Comparison of ENCODE assay signal across 10 cellular contexts in the genomic region with DNA sequence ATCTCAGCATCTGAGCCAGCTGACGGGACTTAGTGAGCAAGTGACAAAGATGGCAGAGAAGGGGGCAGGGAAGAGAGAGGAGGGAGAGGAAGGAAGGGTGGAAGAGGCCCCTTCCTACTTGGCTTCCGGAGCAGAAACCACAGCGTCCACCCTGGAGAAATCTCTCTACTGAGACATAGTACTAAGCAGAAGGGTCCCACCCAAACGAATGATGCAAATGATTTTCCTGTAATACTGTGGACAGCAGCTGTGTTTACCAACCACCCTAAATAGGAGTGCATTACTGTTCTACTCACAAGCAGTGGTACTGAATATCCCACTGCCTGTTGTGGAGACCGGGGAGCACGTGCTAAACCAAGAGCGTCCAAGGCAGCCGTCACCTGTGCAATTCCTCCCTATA. TPM values are rescaled to one million over a fixed set of nuclear protein-coding genes. Genes with fewer than 3 reads are reported as not detected.
DNase-seq lines count a peak whose midpoint lies in the region; ATAC-seq and TF ChIP-seq lines count a peak whose summit lies in the region.
"Had no signal": no experiment of that assay in that cellular context is flagged by ENCODE, and none has a peak within 500 bp of the region (broad histone marks: within the 10 kb centered on the region; RNA-seq: fewer than 3 reads in every experiment).

No MANE protein-coding gene starts in this region.

- H3K27me3 Mint-ChIP-seq in activated naive CD8-positive, alpha-beta T cell treated with anti-CD3 and anti-CD28 coated beads for 36 hours: no peaks in the 10 kb centered on the region

- H3K27ac ChIP-seq in A673 (ENCODE audit: low read depth, low read length, poor library complexity, severe bottlenecking): no peak overlapping the region
- no peak overlapping the region for H3K27ac ChIP-seq in aorta (ENCODE audit: low read depth in 1 of 2, low read length in 2 of 2)

- no peaks in the 10 kb centered on the region for H3K9me3 ChIP-seq in A673 (ENCODE audit: low read depth, low read length, poor library complexity, severe bottlenecking)
- no peaks in the 10 kb centered on the region for H3K9me3 ChIP-seq in aorta (ENCODE audit: control insufficient read depth, low read length)

- CTCF ChIA-PET in A673 (lab: Charles Lee): no interaction called here

- POLR2A ChIA-PET in A673 (lab: Charles Lee; ENCODE audit: low non-redundant PET): no interaction called here

- no TSS peak for BruUV-seq in A673 (replicated peaks; lab: Mats Ljungman, UMichigan)

- H3K36me3 ChIP-seq in A673 (ENCODE audit: insufficient read depth, low read length, poor library complexity, severe bottlenecking) (no peaks in the 10 kb centered on the region), aorta (ENCODE audit: control insufficient read depth in 1 of 2, insufficient read depth in 2 of 2, low read length in 1 of 2) (no peaks in the 10 kb centered on the region)

- no peaks in the 10 kb centered on the region for H3K27me3 ChIP-seq in A673 (replicated peaks; ENCODE audit: insufficient read depth, low read depth, low read length, poor library complexity)
- no peaks in the 10 kb centered on the region for H3K27me3 ChIP-seq in aorta (ENCODE audit: control insufficient read depth in 1 of 2, insufficient read depth in 2 of 2, low read length in 1 of 2)

- TF ChIP-seq CTCF in A673 (conservative IDR thresholded peaks at IDR 0.05; ENCODE audit: low read depth, low read length): no peak

- intact Hi-C loops in A673 (cut with micrococcal nuclease; ENCODE audit: unreplicated experiment): no loop called here
- intact Hi-C loops in aorta (cut with DNase I): no loop called here

- H3K4me1 ChIP-seq in A673 (ENCODE audit: insufficient read depth, low read length, poor library complexity, severe bottlenecking): no peaks in the 10 kb centered on the region
- H3K4me1 ChIP-seq in aorta (ENCODE audit: control insufficient read depth in 1 of 2, insufficient read depth in 2 of 2, low read length in 2 of 2): no peaks in the 10 kb centered on the region

- in situ Hi-C loops in G401 (cut with HindIII; ENCODE audit: low sequenced_read_pairs): no loop called here

- ATAC-seq in GM19397 (IDR thresholded peaks at IDR 0.05; ENCODE audit: unreplicated experiment): peak; percentile 49
- peak; percentile 65 for ATAC-seq in HG03469 (IDR thresholded peaks at IDR 0.05; ENCODE audit: unreplicated experiment)
- peak; percentile 48 for ATAC-seq in aorta (ENCODE audit: low FRiP score)

- no peaks in the 10 kb centered on the region for H3K36me3 Mint-ChIP-seq in activated naive CD8-positive, alpha-beta T cell treated with anti-CD3 and anti-CD28 coated beads for 36 hours

- peaks cover 13% of the 10 kb centered on the region for H3K4me1 Mint-ChIP-seq in activated naive CD8-positive, alpha-beta T cell treated with anti-CD3 and anti-CD28 coated beads for 36 hours

- no peaks in the 10 kb centered on the region for H3K9me3 Mint-ChIP-seq in activated naive CD8-positive, alpha-beta T cell treated with anti-CD3 and anti-CD28 coated beads for 36 hours

- H3K4me3 ChIP-seq in A673 (ENCODE audit: low read depth, low read length, poor library complexity, severe bottlenecking) (no peak overlapping the region), aorta (ENCODE audit: low read length in 2 of 2) (no peak overlapping the region)

- DNase-seq in A673 (ENCODE audit: low spot score): peak; percentile 3
- DNase-seq in activated naive CD8-positive, alpha-beta T cell treated with anti-CD3 and anti-CD28 coated beads for 36 hours: no peak
- peak in 1 of 2 donors; percentile 61 for DNase-seq in aorta
- DNase-seq in DMS 273 (lab: John Stamatoyannopoulos, UW; ENCODE audit: unreplicated experiment): no peak
- no peak for DNase-seq in NCI-H1092 treated with DMSO at 0.1 percent for 48 hours (lab: John Stamatoyannopoulos, UW)
- DNase-seq in G401 (ENCODE audit: low spot score): no peak

- H3K4me3 Mint-ChIP-seq in activated naive CD8-positive, alpha-beta T cell treated with anti-CD3 and anti-CD28 coated beads for 36 hours: peak overlapping the region; percentile 44

- WGBS in aorta, 2 donors: 70 to 82% methylated on average over 8 of the region's 8 CpGs

- H3K27ac Mint-ChIP-seq in activated naive CD8-positive, alpha-beta T cell treated with anti-CD3 and anti-CD28 coated beads for 36 hours: peak overlapping the region; percentile 36

RNA-seq across cellular contexts. Expression of a gene that starts 29.4 kb away (rescaled TPM):
- total RNA-seq in A673 (2021) (not detected in 2 replicates), aorta (1 to 10 TPM in 1 of 2 donors, under 1 TPM in 1; 0.58 to 1.0 TPM)
- total RNA-seq in activated naive CD8-positive, alpha-beta T cell treated with anti-CD3 and anti-CD28 coated beads for 36 hours: under 1 TPM; 0.08 to 0.12 TPM
- polyA plus RNA-seq in aorta: not detected
- not detected in 2 replicates for total RNA-seq in G401 (2014; rRNA removed; shearing (Covaris generic))
- total RNA-seq: Daoy, epithelial cell of proximal tubule had no signal
